ENCODE assay signal across 27 cellular contexts in genomic region chr1:48946070-48946469, GRCh38.
"Had no signal": no experiment of that assay in that cellular context is flagged by ENCODE, and none has a peak within 500 bp of the region (broad histone marks: within the 10 kb centered on the region; RNA-seq: fewer than 3 reads in every experiment).

No MANE protein-coding gene starts in this region.

- H3K36me3 ChIP-seq: colonic mucosa, esophagus muscularis mucosa, esophagus squamous epithelium, gastrocnemius medialis, gastroesophageal sphincter, heart left ventricle had no signal

- H3K27ac ChIP-seq: colonic mucosa, coronary artery, epithelial cell of prostate, esophagus muscularis mucosa, esophagus squamous epithelium, foreskin keratinocyte, gastrocnemius medialis, gastroesophageal sphincter, heart left ventricle had no signal

- H3K27me3 ChIP-seq: colonic mucosa, dorsolateral prefrontal cortex, esophagus muscularis mucosa, esophagus squamous epithelium, foreskin keratinocyte, gastroesophageal sphincter had no signal

- FAIRE-seq: colon, endometrium, endothelial cell of umbilical vein, frontal cortex had no signal

- H3K4me1 ChIP-seq: colonic mucosa, esophagus squamous epithelium, foreskin keratinocyte, gastroesophageal sphincter had no signal

- DNase-seq: colonic mucosa; cortex of kidney; dermis blood vessel endothelial cell; dorsolateral prefrontal cortex; effector CD4-positive, alpha-beta T cell; effector CD8-positive, alpha-beta T cell; effector memory CD4-positive, alpha-beta T cell; effector memory CD8-positive, alpha-beta T cell; endodermal cell; erythroblast; esophagus squamous epithelium; foreskin fibroblast; foreskin keratinocyte; foreskin melanocyte; gastrocnemius medialis; glutamatergic neuron; head of caudate nucleus; heart left ventricle had no signal

- H3K4me3 ChIP-seq: colonic mucosa, coronary artery, dorsolateral prefrontal cortex, esophagus muscularis mucosa, esophagus squamous epithelium, gastrocnemius medialis, gastroesophageal sphincter, heart left ventricle had no signal

- H3K9me3 ChIP-seq: colonic mucosa, esophagus muscularis mucosa, esophagus squamous epithelium, gastrocnemius medialis, gastroesophageal sphincter, heart left ventricle had no signal

- ATAC-seq: effector memory CD8-positive, alpha-beta T cell; esophagus mucosa; foreskin keratinocyte; gastrocnemius medialis; gastroesophageal sphincter; heart left ventricle had no signal
